In genomic region chr6:68633654-68634502, GRCh38 we compare ENCODE assay signal across 9 cellular contexts. TPM values are rescaled to one million over a fixed set of nuclear protein-coding genes. Genes with fewer than 3 reads are reported as not detected.
DNase-seq lines count a peak whose midpoint lies in the region; ATAC-seq lines count a peak whose summit lies in the region.
"Had no signal": no experiment of that assay in that cellular context is flagged by ENCODE, and none has a peak within 500 bp of the region (broad histone marks: within the 10 kb centered on the region; RNA-seq: fewer than 3 reads in every experiment).

No MANE protein-coding gene starts in this region.

- H3K36me3 Mint-ChIP-seq in naive B cell = no peaks in the 10 kb centered on the region

- H3K9ac ChIP-seq in HUES64 (ENCODE audit: low read depth, low read length) = 0 out of 2 replicates have a peak overlapping the region, but pooled peaks have one; percentile 2

- no peaks in the 10 kb centered on the region for H3K9me3 ChIP-seq in HUES64 (ENCODE audit: insufficient read depth, low read depth, low read length)

- peaks cover 67% of the 10 kb centered on the region for H3K27me3 ChIP-seq in HUES64 (ENCODE audit: insufficient read depth, low read length)

- H3K27ac ChIP-seq in HUES64 (ENCODE audit: low read depth, low read length) = no peak overlapping the region
- peak overlapping the region; percentile 94 for H3K27ac ChIP-seq in caudate nucleus (ENCODE audit: low read depth, low read length)
- H3K27ac ChIP-seq: foreskin keratinocyte had no signal

- H3K4me3 Mint-ChIP-seq in naive B cell = peak overlapping the region; percentile 63 to 89 (median 79)

- peaks cover 0 to 2% (median 0%) of the 10 kb centered on the region in 7 donors for H3K9me3 Mint-ChIP-seq in naive B cell

- H3K4me3 ChIP-seq in HUES64 (ENCODE audit: low read length) = peak overlapping the region; percentile 85

- ATAC-seq in naive B cell (ENCODE audit: low read depth in 2 of 2) (no peak), GM21825 (IDR thresholded peaks at IDR 0.05; ENCODE audit: unreplicated experiment) (no peak)

- H3K27me3 Mint-ChIP-seq in naive B cell = peaks cover 42 to 54% (median 54%) of the 10 kb centered on the region in 3 donors

- peak overlapping the region in 2 of 6 donors; percentile 38 to 59 for H3K27ac Mint-ChIP-seq in naive B cell

- H3K4me1 Mint-ChIP-seq in naive B cell = peaks cover 21 to 28% (median 22%) of the 10 kb centered on the region in 3 donors

- 11% methylated on average over 11 of the region's 15 CpGs for WGBS in HUES64

- H3K4me1 ChIP-seq in HUES64 (ENCODE audit: insufficient read depth, low read length) = peaks cover 12% of the 10 kb centered on the region
- H3K4me1 ChIP-seq: foreskin keratinocyte had no signal

- H3K36me3 ChIP-seq in HUES64 (ENCODE audit: insufficient read depth, low read length) = no peaks in the 10 kb centered on the region

- DNase-seq in Ammon's horn (ENCODE audit: low spot score) = peak; percentile 35
- peak in 1 of 61 donors; percentile 41 for DNase-seq in caudate nucleus (lab: John Stamatoyannopoulos, UW)
- DNase-seq in naive B cell = no peak
- DNase-seq in germinal center (ENCODE audit: low spot score) = no peak
- no peak for DNase-seq in activated CD4-positive, alpha-beta T cell treated with anti-CD3 and anti-CD28 coated beads for 4 hours
- DNase-seq in GDM1 (lab: John Stamatoyannopoulos, UW) = no peak

RNA-seq across cellular contexts. Expression of gene ADGRB3, which starts 1.2 kb away (rescaled TPM):
- polyA plus RNA-seq in HUES64 (2013, experiment 1 of 2) = 0.55 TPM
- 0.63 TPM for polyA plus RNA-seq in HUES64 (2013, experiment 2 of 2)
- not detected for polyA plus RNA-seq in naive B cell (ENCODE audit: low read depth in 6 of 6)
- polyA plus RNA-seq: foreskin keratinocyte had no signal
